In the genomic region with DNA sequence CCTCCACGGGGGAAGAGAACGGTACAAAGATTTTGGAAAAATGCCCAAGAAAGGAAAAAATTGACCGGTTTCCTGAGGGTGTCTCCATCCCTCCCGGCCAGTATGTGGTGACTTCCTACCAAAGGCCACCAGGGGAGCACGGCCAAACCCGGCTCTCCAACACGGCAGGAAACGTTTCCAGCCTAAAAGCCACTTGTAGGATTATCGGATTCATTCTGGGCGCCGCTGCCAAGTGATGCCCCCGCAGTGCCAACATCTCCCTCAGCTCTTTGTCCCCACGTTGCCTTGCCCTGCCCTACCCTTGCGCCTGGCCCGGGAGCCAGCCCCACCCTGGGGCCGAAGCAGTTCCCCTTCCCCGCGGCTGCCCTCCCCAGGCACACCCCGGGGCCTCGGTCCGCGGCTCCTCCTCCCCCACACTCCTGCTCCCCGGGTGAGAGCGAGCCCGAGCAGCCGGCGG, we compare ENCODE assay signal across 1 cellular context.
TF ChIP-seq lines count a peak whose summit lies in the region.

No MANE protein-coding gene starts in this region.

TF ChIP-seq in HEK293, 187 proteins besides CTCF, POLR2A, EP300 and RAD21 (continued from another document):
- TF ChIP-seq, protein P1, sequence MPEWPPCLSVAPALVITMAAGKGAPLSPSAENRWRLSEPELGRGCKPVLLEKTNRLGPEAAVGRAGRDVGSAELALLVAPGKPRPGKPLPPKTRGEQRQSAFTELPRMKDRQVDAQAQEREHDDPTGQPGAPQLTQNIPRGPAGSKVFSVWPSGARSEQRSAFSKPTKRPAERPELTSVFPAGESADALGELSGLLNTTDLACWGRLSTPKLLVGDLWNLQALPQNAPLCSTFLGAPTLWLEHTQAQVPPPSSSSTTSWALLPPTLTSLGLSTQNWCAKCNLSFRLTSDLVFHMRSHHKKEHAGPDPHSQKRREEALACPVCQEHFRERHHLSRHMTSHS (tag by site-specific recombination; IDR thresholded peaks at IDR 0.05), result no peak
- peak; percentile 81 for TF ChIP-seq ZNF335 (tag by site-specific recombination; conservative IDR thresholded peaks at IDR 0.05)
- 0 out of 2 replicates have a peak, but pooled peaks have one; percentile 25 for TF ChIP-seq ZNF341 (tag by site-specific recombination; IDR thresholded peaks at IDR 0.05; ENCODE audit: low read depth)
- TF ChIP-seq ZNF138 (tag by site-specific recombination; IDR thresholded peaks at IDR 0.05; ENCODE audit: borderline replicate concordance), result no peak
- no peak for TF ChIP-seq ZNF426 (tag by site-specific recombination; IDR thresholded peaks at IDR 0.05)
- TF ChIP-seq FEZF1 (tag by site-specific recombination; IDR thresholded peaks at IDR 0.05), result no peak
- TF ChIP-seq ZNF248 (tag by site-specific recombination; IDR thresholded peaks at IDR 0.05), result no peak
- no peak for TF ChIP-seq YY2 (tag by site-specific recombination; IDR thresholded peaks at IDR 0.05)
- no peak for TF ChIP-seq ZNF112 (tag by site-specific recombination; IDR thresholded peaks at IDR 0.05)
- TF ChIP-seq ZNF777 (tag by site-specific recombination; IDR thresholded peaks at IDR 0.05; ENCODE audit: borderline replicate concordance), result no peak
- TF ChIP-seq ZFP41 (tag by site-specific recombination; IDR thresholded peaks at IDR 0.05; ENCODE audit: borderline replicate concordance), result no peak
- 0 out of 2 replicates have a peak, but pooled peaks have one; percentile 23 for TF ChIP-seq SP7 (tag by site-specific recombination; IDR thresholded peaks at IDR 0.05)
- peak; percentile 75 for TF ChIP-seq GLIS1 (tag by site-specific recombination; IDR thresholded peaks at IDR 0.05)
- no peak for TF ChIP-seq ZBTB21 (tag by site-specific recombination; IDR thresholded peaks at IDR 0.05)
- peak; percentile 84; the same call in 1 of the 2 replicates for TF ChIP-seq ZBTB20 (tag by site-specific recombination; IDR thresholded peaks at IDR 0.05)
- no peak for TF ChIP-seq TCF7L2 (IDR thresholded peaks at IDR 0.05; ENCODE audit: borderline replicate concordance, low read depth, low read length)
- TF ChIP-seq SCRT2 (tag by site-specific recombination; IDR thresholded peaks at IDR 0.05), result peak; percentile 98
- TF ChIP-seq ZNF16 (tag by site-specific recombination; IDR thresholded peaks at IDR 0.05; ENCODE audit: low read depth), result no peak
- TF ChIP-seq ZNF121 (tag by site-specific recombination; IDR thresholded peaks at IDR 0.05), result 0 out of 2 replicates have a peak, but pooled peaks have one; percentile 33
- no peak for TF ChIP-seq ZBTB1 (tag by site-specific recombination; IDR thresholded peaks at IDR 0.05)
- no peak for TF ChIP-seq ZNF2 (tag by site-specific recombination; IDR thresholded peaks at IDR 0.05)
- no peak for TF ChIP-seq ZNF837 (tag by site-specific recombination; IDR thresholded peaks at IDR 0.05)
- TF ChIP-seq, protein P2, sequence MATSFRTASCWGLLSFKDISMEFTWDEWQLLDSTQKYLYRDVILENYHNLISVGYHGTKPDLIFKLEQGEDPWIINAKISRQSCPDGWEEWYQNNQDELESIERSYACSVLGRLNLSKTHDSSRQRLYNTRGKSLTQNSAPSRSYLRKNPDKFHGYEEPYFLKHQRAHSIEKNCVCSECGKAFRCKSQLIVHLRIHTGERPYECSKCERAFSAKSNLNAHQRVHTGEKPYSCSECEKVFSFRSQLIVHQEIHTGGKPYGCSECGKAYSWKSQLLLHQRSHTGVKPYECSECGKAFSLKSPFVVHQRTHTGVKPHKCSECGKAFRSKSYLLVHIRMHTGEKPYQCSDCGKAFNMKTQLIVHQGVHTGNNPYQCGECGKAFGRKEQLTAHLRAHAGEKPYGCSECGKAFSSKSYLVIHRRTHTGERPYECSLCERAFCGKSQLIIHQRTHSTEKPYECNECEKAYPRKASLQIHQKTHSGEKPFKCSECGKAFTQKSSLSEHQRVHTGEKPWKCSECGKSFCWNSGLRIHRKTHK (tag by site-specific recombination; IDR thresholded peaks at IDR 0.05), result no peak
- TF ChIP-seq ZFP3 (tag by site-specific recombination; IDR thresholded peaks at IDR 0.05; ENCODE audit: low read depth), result no peak
- no peak for TF ChIP-seq ZNF366 (tag by site-specific recombination; conservative IDR thresholded peaks at IDR 0.05)
- TF ChIP-seq ZBTB7A (tag by site-specific recombination; IDR thresholded peaks at IDR 0.05; ENCODE audit: low read depth), result 0 out of 2 replicates have a peak, but pooled peaks have one; percentile 35
- TF ChIP-seq, protein P3, sequence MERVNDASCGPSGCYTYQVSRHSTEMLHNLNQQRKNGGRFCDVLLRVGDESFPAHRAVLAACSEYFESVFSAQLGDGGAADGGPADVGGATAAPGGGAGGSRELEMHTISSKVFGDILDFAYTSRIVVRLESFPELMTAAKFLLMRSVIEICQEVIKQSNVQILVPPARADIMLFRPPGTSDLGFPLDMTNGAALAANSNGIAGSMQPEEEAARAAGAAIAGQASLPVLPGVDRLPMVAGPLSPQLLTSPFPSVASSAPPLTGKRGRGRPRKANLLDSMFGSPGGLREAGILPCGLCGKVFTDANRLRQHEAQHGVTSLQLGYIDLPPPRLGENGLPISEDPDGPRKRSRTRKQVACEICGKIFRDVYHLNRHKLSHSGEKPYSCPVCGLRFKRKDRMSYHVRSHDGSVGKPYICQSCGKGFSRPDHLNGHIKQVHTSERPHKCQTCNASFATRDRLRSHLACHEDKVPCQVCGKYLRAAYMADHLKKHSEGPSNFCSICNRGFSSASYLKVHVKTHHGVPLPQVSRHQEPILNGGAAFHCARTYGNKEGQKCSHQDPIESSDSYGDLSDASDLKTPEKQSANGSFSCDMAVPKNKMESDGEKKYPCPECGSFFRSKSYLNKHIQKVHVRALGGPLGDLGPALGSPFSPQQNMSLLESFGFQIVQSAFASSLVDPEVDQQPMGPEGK (tag by site-specific recombination; IDR thresholded peaks at IDR 0.05), result peak; percentile 77
- TF ChIP-seq ZNF394 (tag by site-specific recombination; IDR thresholded peaks at IDR 0.05; ENCODE audit: borderline replicate concordance), result 0 out of 2 replicates have a peak, but pooled peaks have one; percentile 5
- peak; percentile 14; the same call in 1 of the 2 replicates for TF ChIP-seq KLF7 (tag by site-specific recombination; IDR thresholded peaks at IDR 0.05; ENCODE audit: borderline replicate concordance)
- TF ChIP-seq KLF8 (tag by site-specific recombination; IDR thresholded peaks at IDR 0.05), result no peak
- TF ChIP-seq, protein P4, sequence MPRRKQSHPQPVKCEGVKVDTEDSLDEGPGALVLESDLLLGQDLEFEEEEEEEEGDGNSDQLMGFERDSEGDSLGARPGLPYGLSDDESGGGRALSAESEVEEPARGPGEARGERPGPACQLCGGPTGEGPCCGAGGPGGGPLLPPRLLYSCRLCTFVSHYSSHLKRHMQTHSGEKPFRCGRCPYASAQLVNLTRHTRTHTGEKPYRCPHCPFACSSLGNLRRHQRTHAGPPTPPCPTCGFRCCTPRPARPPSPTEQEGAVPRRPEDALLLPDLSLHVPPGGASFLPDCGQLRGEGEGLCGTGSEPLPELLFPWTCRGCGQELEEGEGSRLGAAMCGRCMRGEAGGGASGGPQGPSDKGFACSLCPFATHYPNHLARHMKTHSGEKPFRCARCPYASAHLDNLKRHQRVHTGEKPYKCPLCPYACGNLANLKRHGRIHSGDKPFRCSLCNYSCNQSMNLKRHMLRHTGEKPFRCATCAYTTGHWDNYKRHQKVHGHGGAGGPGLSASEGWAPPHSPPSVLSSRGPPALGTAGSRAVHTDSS (tag by site-specific recombination; IDR thresholded peaks at IDR 0.05), result no peak
- no peak for TF ChIP-seq ZNF324 (tag by site-specific recombination; IDR thresholded peaks at IDR 0.05)
- TF ChIP-seq IKZF3 (tag by site-specific recombination; IDR thresholded peaks at IDR 0.05), result no peak
- TF ChIP-seq ZNF184 (tag by site-specific recombination; IDR thresholded peaks at IDR 0.05), result no peak
- TF ChIP-seq ZNF558 (tag by site-specific recombination; IDR thresholded peaks at IDR 0.05), result no peak
- 0 out of 2 replicates have a peak, but pooled peaks have one; percentile 26 for TF ChIP-seq ZFP37 (tag by site-specific recombination; IDR thresholded peaks at IDR 0.05)
- no peak for TF ChIP-seq ZNF600 (tag by site-specific recombination; IDR thresholded peaks at IDR 0.05)
- TF ChIP-seq ZNF521 (tag by site-specific recombination; IDR thresholded peaks at IDR 0.05), result no peak
- no peak; the same call in 1 of the 2 replicates for TF ChIP-seq ZEB2 (tag by site-specific recombination; IDR thresholded peaks at IDR 0.05)
- peak; percentile 88 for TF ChIP-seq GLIS2 (tag by site-specific recombination; IDR thresholded peaks at IDR 0.05)
- TF ChIP-seq KLF9 (tag by site-specific recombination; IDR thresholded peaks at IDR 0.05; ENCODE audit: low read depth), result 0 out of 2 replicates have a peak, but pooled peaks have one; percentile 27
- no peak for TF ChIP-seq ZNF211 (tag by site-specific recombination; IDR thresholded peaks at IDR 0.05; ENCODE audit: low read depth)
- TF ChIP-seq ZNF202 (tag by site-specific recombination; IDR thresholded peaks at IDR 0.05; ENCODE audit: borderline replicate concordance), result no peak
- peak; percentile 56 for TF ChIP-seq ZFHX2 (tag by site-specific recombination; conservative IDR thresholded peaks at IDR 0.05)
- 0 out of 2 replicates have a peak, but pooled peaks have one; percentile 19 for TF ChIP-seq ZNF501 (tag by site-specific recombination; IDR thresholded peaks at IDR 0.05)
- TF ChIP-seq ZNF596 (tag by site-specific recombination; IDR thresholded peaks at IDR 0.05), result no peak
- no peak for TF ChIP-seq GFI1B (tag by site-specific recombination; IDR thresholded peaks at IDR 0.05)
- TF ChIP-seq ZNF610 (tag by site-specific recombination; IDR thresholded peaks at IDR 0.05; ENCODE audit: borderline replicate concordance), result no peak
- TF ChIP-seq KLF1 (tag by site-specific recombination; IDR thresholded peaks at IDR 0.05), result peak; percentile 66
- TF ChIP-seq, protein P5, sequence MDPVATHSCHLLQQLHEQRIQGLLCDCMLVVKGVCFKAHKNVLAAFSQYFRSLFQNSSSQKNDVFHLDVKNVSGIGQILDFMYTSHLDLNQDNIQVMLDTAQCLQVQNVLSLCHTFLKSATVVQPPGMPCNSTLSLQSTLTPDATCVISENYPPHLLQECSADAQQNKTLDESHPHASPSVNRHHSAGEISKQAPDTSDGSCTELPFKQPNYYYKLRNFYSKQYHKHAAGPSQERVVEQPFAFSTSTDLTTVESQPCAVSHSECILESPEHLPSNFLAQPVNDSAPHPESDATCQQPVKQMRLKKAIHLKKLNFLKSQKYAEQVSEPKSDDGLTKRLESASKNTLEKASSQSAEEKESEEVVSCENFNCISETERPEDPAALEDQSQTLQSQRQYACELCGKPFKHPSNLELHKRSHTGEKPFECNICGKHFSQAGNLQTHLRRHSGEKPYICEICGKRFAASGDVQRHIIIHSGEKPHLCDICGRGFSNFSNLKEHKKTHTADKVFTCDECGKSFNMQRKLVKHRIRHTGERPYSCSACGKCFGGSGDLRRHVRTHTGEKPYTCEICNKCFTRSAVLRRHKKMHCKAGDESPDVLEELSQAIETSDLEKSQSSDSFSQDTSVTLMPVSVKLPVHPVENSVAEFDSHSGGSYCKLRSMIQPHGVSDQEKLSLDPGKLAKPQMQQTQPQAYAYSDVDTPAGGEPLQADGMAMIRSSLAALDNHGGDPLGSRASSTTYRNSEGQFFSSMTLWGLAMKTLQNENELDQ (tag by site-specific recombination; IDR thresholded peaks at IDR 0.05; ENCODE audit: low read depth), result no peak
- TF ChIP-seq, protein P6, sequence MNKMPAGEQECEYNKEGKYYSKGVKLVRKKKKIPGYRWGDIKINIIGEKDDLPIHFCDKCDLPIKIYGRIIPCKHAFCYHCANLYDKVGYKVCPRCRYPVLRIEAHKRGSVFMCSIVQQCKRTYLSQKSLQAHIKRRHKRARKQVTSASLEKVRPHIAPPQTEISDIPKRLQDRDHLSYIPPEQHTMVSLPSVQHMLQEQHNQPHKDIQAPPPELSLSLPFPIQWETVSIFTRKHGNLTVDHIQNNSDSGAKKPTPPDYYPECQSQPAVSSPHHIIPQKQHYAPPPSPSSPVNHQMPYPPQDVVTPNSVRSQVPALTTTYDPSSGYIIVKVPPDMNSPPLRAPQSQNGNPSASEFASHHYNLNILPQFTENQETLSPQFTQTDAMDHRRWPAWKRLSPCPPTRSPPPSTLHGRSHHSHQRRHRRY (tag by site-specific recombination; IDR thresholded peaks at IDR 0.05), result no peak
